Comparison of ENCODE assay signal across 20 cellular contexts in the genomic region with DNA sequence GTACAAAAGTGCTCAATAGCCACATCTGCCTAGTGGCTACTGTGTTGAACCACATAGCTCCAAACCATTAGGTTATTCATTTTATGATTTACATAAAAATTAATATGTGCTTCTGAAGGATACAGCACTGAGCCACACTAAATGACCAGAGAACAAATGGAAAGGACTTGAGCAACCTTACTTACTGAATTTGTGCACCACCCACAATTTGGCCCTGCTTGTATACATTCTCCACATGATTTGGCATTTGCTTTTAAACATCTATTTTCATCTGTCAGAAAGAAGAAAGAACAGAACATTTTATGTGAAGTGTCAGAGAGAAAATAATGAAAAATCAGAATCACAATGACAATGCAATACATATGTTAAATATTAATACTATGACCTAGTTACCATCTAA. TPM values are rescaled to one million over a fixed set of nuclear protein-coding genes. Genes with fewer than 3 reads are reported as not detected.
A peak's percentile ranks its signal among the peaks of the same experiment; 100 is the strongest.
DNase-seq lines count a peak whose midpoint lies in the region; ATAC-seq and TF ChIP-seq lines count a peak whose summit lies in the region.
"Had no signal": no experiment of that assay in that cellular context is flagged by ENCODE, and none has a peak within 500 bp of the region (broad histone marks: within the 10 kb centered on the region; RNA-seq: fewer than 3 reads in every experiment).

No MANE protein-coding gene starts in this region.

- H3K4me3 ChIP-seq in lower leg skin (ENCODE audit: low read depth, poor library complexity, severe bottlenecking), result no peak overlapping the region
- H3K4me3 ChIP-seq: Peyer's patch, SJCRH30 had no signal

- H2BK5ac ChIP-seq in H9 (ENCODE audit: insufficient read length, low read length), result no peak overlapping the region

- H2BK120ac ChIP-seq in H9 (ENCODE audit: low read depth, low read length, poor library complexity, severe bottlenecking), result no peak overlapping the region

- no peak overlapping the region for H3K27ac Mint-ChIP-seq in H9
- H3K27ac Mint-ChIP-seq in T-helper 17 cell, result peak overlapping the region; percentile 29
- H3K27ac Mint-ChIP-seq in immature natural killer cell, result peak overlapping the region in 4 of 6 donors; percentile 17 to 55 (median 44)
- no peak overlapping the region for H3K27ac Mint-ChIP-seq in activated CD4-positive, alpha-beta T cell treated with anti-CD3 and anti-CD28 coated beads, Interleukin-2, amount 10 ng/mL, durations not matched to agents 24 days and 14 days

- H3K27me3 Mint-ChIP-seq in H9 (ENCODE audit: low read depth), result no peaks in the 10 kb centered on the region
- H3K27me3 Mint-ChIP-seq in T-helper 17 cell, result no peaks in the 10 kb centered on the region
- H3K27me3 Mint-ChIP-seq in immature natural killer cell (ENCODE audit: low read depth in 3 of 3), result peaks cover 0 to 3% (median 0%) of the 10 kb centered on the region in 3 donors
- H3K27me3 Mint-ChIP-seq in activated CD4-positive, alpha-beta T cell treated with anti-CD3 and anti-CD28 coated beads, Interleukin-2, amount 10 ng/mL, durations not matched to agents 24 days and 14 days, result no peaks in the 10 kb centered on the region

- H3K23ac ChIP-seq in H9 (ENCODE audit: insufficient read length, low read depth, low read length), result no peak overlapping the region

- DNase-seq in H9, result no peak
- no peak for DNase-seq in T-helper 17 cell
- no peak for DNase-seq in immature natural killer cell
- no peak for DNase-seq in lower leg skin (ENCODE audit: low spot score in 2 of 2)
- DNase-seq in left lobe of liver (ENCODE audit: low spot score), result no peak
- no peak for DNase-seq in C1 segment of cervical spinal cord (lab: John Stamatoyannopoulos, UW)
- DNase-seq in activated CD4-positive, alpha-beta T cell treated with anti-CD3 and anti-CD28 coated beads, Interleukin-2, amount 10 ng/mL, durations not matched to agents 24 days and 14 days, result no peak
- DNase-seq: AML-193; EL; GF-D8; KG1; NCI-H1092 treated with DMSO at 0.1 percent for 48 hours; NCI-H146; NCI-H2029; NCI-H2227 treated with DMSO at 0.1 percent for 48 hours; NCI-H510A; NK-92 treated with Interleukin-12 subunit alpha and Interleukin-12 subunit beta, amount 100 ng/mL, for 24 hours; Peyer's patch; SJCRH30 had no signal

- peaks cover 6 to 8% of the 10 kb centered on the region in 2 experiments; a peak in 2 of 4 replicates for H3K4me1 Mint-ChIP-seq in H9
- H3K4me1 Mint-ChIP-seq in T-helper 17 cell, result peaks cover 44% of the 10 kb centered on the region
- peaks cover 15 to 73% of the 10 kb centered on the region in 2 donors for H3K4me1 Mint-ChIP-seq in immature natural killer cell
- peaks cover 2% of the 10 kb centered on the region for H3K4me1 Mint-ChIP-seq in activated CD4-positive, alpha-beta T cell treated with anti-CD3 and anti-CD28 coated beads, Interleukin-2, amount 10 ng/mL, durations not matched to agents 24 days and 14 days

- H2AK5ac ChIP-seq in H9 (ENCODE audit: insufficient read length, low read length), result no peak overlapping the region

- H2BK12ac ChIP-seq in H9 (ENCODE audit: insufficient read length, low read depth, low read length), result no peak overlapping the region

- H3K9me3 Mint-ChIP-seq in H9 (no peaks in the 10 kb centered on the region), immature natural killer cell (no peaks in the 10 kb centered on the region)
- H3K9me3 Mint-ChIP-seq in activated CD4-positive, alpha-beta T cell treated with anti-CD3 and anti-CD28 coated beads, Interleukin-2, amount 10 ng/mL, durations not matched to agents 24 days and 14 days, result no peaks in the 10 kb centered on the region

- H4K8ac ChIP-seq in H9 (replicated peaks; ENCODE audit: insufficient read length, low read depth, low read length), result no peak overlapping the region

- no peak for ATAC-seq in T-helper 17 cell
- ATAC-seq in left lobe of liver, result no peak

- no peak overlapping the region for H2BK15ac ChIP-seq in H9 (ENCODE audit: low read depth, low read length)

- peaks cover 21 to 51% (median 44%) of the 10 kb centered on the region in 3 experiments; a peak in 6 of 7 replicates for H3K36me3 Mint-ChIP-seq in H9 (ENCODE audit: insufficient read depth in 1 of 3, low read depth in 3 of 3)
- H3K36me3 Mint-ChIP-seq in T-helper 17 cell (ENCODE audit: low read depth), result peaks cover 21% of the 10 kb centered on the region
- peaks cover 8 to 29% (median 20%) of the 10 kb centered on the region in 3 donors for H3K36me3 Mint-ChIP-seq in immature natural killer cell
- H3K36me3 Mint-ChIP-seq in activated CD4-positive, alpha-beta T cell treated with anti-CD3 and anti-CD28 coated beads, Interleukin-2, amount 10 ng/mL, durations not matched to agents 24 days and 14 days (ENCODE audit: low read depth), result peaks cover 21% of the 10 kb centered on the region

- no peak overlapping the region for H3K27ac ChIP-seq in H9 (ENCODE audit: insufficient read length, low read depth, low read length)
- H3K27ac ChIP-seq: C4-2B, Peyer's patch, SJCRH30 had no signal

- no peak overlapping the region for H3T11ph ChIP-seq in H9 (ENCODE audit: low read length)

- H3K18ac ChIP-seq in H9 (ENCODE audit: insufficient read length, low read depth, low read length), result no peak overlapping the region

- H3K27me3 ChIP-seq in H9 (ENCODE audit: insufficient read depth, low read length), result no peaks in the 10 kb centered on the region
- H3K27me3 ChIP-seq: Peyer's patch, SJCRH30 had no signal

- H3K79me2 ChIP-seq in H9 (ENCODE audit: insufficient read depth, low read length), result peaks cover 6% of the 10 kb centered on the region

- H4K91ac ChIP-seq in H9 (ENCODE audit: insufficient read length, low read depth, low read length), result no peak overlapping the region

- no peak overlapping the region for H3K4me3 Mint-ChIP-seq in H9
- no peak overlapping the region for H3K4me3 Mint-ChIP-seq in T-helper 17 cell
- no peak overlapping the region for H3K4me3 Mint-ChIP-seq in immature natural killer cell
- H3K4me3 Mint-ChIP-seq in activated CD4-positive, alpha-beta T cell treated with anti-CD3 and anti-CD28 coated beads, Interleukin-2, amount 10 ng/mL, durations not matched to agents 24 days and 14 days, result no peak overlapping the region

- H4K20me1 ChIP-seq in H9 (ENCODE audit: control insufficient read depth, insufficient read depth, insufficient read length), result no peaks in the 10 kb centered on the region

- H3K4ac ChIP-seq in H9 (ENCODE audit: low read depth, low read length), result no peak overlapping the region

- no peak for TF ChIP-seq POLR2A in lower leg skin (IDR thresholded peaks at IDR 0.05)

- no peaks in the 10 kb centered on the region for H3K4me1 ChIP-seq in H9 (ENCODE audit: insufficient read depth, low read length)
- H3K4me1 ChIP-seq: Peyer's patch, SJCRH30 had no signal

- no peak overlapping the region for H3K9ac ChIP-seq in H9 (ENCODE audit: extremely low read depth, insufficient read length, low read length)

- no peak overlapping the region for H4K5ac ChIP-seq in H9 (ENCODE audit: insufficient read length, low read depth, low read length)

- no peak overlapping the region for H3K14ac ChIP-seq in H9 (ENCODE audit: insufficient read depth, low read length)

- H3K56ac ChIP-seq in H9 (ENCODE audit: insufficient read length, low read depth, low read length), result no peak overlapping the region

- no peaks in the 10 kb centered on the region for H3K23me2 ChIP-seq in H9 (ENCODE audit: insufficient read length, low read depth, low read length, poor library complexity, severe bottlenecking)

- TF ChIP-seq CTCF in H9 (conservative IDR thresholded peaks at IDR 0.05) (no peak), lower leg skin (IDR thresholded peaks at IDR 0.05) (no peak)

- H3K79me1 ChIP-seq in H9 (ENCODE audit: insufficient read depth, low read depth, low read length, poor library complexity, severe bottlenecking), result peaks cover 5% of the 10 kb centered on the region

- H2AFZ ChIP-seq in H9 (ENCODE audit: low read length), result no peak overlapping the region

- peak overlapping the region; percentile 45 for H2BK20ac ChIP-seq in H9 (ENCODE audit: low read depth, low read length, poor library complexity, severe bottlenecking)

- H3K9me3 ChIP-seq in H9 (ENCODE audit: control insufficient read depth, low read depth, low read length) (no peaks in the 10 kb centered on the region), T-helper 17 cell (ENCODE audit: control insufficient read depth, low read length, poor library complexity, severe bottlenecking) (no peaks in the 10 kb centered on the region)
- H3K9me3 ChIP-seq: Peyer's patch, SJCRH30 had no signal

- intact Hi-C loops in lower leg skin (cut with DNase I; ENCODE audit: low total_unique reads), result no loop called here
- intact Hi-C loops in activated CD4-positive, alpha-beta T cell treated with anti-CD3 and anti-CD28 coated beads, Interleukin-2, amount 10 ng/mL, durations not matched to agents 24 days and 14 days (cut with micrococcal nuclease), result no loop called here

- no peak overlapping the region for H3K4me2 ChIP-seq in H9 (ENCODE audit: insufficient read depth, insufficient read length, low read length)

RNA-seq across cellular contexts. Expression of a gene that starts 25.7 kb away (rescaled TPM):
- 223 and 253 TPM in 2 replicates for total RNA-seq in H9 (2021)
- 100 to 1,000 TPM; 392 to 428 TPM for total RNA-seq in T-helper 17 cell
- polyA plus RNA-seq in immature natural killer cell, result 100 to 1,000 TPM; 241 to 320 (median 276) TPM
- total RNA-seq in lower leg skin, result 100 to 1,000 TPM; 159 to 216 (median 209) TPM
- 142 TPM for total RNA-seq in left lobe of liver
- 50.5 and 57.5 TPM in 2 replicates for total RNA-seq in activated CD4-positive, alpha-beta T cell treated with anti-CD3 and anti-CD28 coated beads, Interleukin-2, amount 10 ng/mL, durations not matched to agents 24 days and 14 days

Comparison
In these comparisons a context has a peak if more than half of its experiments do, and no peak if none do; other contexts are left out.
1. H3K27ac Mint-ChIP-seq: peak in T-helper 17 cell (single experiment) and immature natural killer cell (4 of 6); none in H9 (0 of 3) and activated CD4-positive, alpha-beta T cell treated with anti-CD3 and anti-CD28 coated beads, Interleukin-2, amount 10 ng/mL, durations not matched to agents 24 days and 14 days (single experiment).